1 cellular context compared by ENCODE assay signal in the genomic region with DNA sequence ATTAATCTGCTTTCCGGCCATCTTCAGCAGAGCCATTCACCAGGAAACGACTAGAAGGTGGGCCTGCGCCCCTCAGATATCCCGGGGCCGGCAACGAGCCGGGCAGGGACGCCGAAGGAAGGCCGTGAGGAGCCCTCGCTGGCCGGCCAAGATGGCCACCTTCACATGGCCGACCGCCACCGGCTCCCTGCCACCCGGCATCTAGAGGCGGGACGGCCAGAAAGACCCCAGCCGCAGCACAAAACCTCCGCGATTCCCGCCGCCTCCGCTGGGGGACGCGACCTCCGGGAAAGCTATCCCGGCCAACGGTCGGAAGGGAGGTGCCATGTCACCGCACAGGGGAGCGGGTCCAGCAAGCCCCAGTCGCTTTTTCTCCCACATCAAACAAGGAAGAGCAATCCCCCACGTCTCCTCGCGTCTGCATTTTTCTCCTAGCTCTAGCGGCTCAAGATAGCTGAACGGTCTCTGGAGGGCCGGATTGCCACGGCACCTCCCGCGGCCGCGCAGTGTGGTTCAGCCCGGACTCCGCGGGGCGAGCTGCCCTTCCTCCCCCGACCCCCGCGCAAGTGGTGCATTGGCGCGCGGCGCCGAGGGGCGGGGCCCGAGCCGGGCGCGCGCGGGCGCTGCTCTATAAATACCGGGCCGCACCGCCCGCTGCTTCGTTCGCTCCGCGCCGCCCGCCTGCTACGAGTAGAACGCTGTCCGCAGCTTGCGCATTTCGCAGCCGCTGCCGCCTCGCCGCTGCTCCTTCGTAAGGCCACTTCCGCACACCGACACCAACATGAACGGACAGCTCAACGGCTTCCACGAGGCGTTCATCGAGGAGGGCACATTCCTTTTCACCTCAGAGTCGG.
TF ChIP-seq lines count a peak whose summit lies in the region.

Gene MAT2A, plus strand, starts transcription at position 662 of the 854 bp plus-strand sequence. Its CDS starts 120 bp downstream, at position 782.

TF ChIP-seq in IMR-90, 13 proteins besides CTCF, POLR2A, EP300 and RAD21 (continued from another document):
- TF ChIP-seq NFE2L2 (IDR thresholded peaks at IDR 0.05; ENCODE audit: low read depth, low read length) (peak; percentile 42; the same call in 1 of the 2 replicates), BHLHE40 (IDR thresholded peaks at IDR 0.05; ENCODE audit: low read depth, low read length) (peak; percentile 97), MAZ (IDR thresholded peaks at IDR 0.05; ENCODE audit: borderline replicate concordance, low read depth, low read length) (peak; percentile 95; the same call in 1 of the 2 replicates), USF2 (IDR thresholded peaks at IDR 0.05; ENCODE audit: low read depth, low read length) (0 out of 2 replicates have a peak, but pooled peaks have one; percentile 3), SMC3 (IDR thresholded peaks at IDR 0.05; ENCODE audit: low read depth, low read length) (peak; percentile 40), RCOR1 (IDR thresholded peaks at IDR 0.05; ENCODE audit: insufficient replicate concordance, low read length) (no peak), MXI1 (IDR thresholded peaks at IDR 0.05; ENCODE audit: borderline replicate concordance, low read depth, low read length) (peak; percentile 50; the same call in 1 of the 2 replicates)
